Comparison of ENCODE assay signal across 8 cellular contexts in genomic region chr2:216499641-216500218, GRCh38. TPM values are rescaled to one million over a fixed set of nuclear protein-coding genes. Genes with fewer than 3 reads are reported as not detected.
DNase-seq lines count a peak whose midpoint lies in the region; ATAC-seq and TF ChIP-seq lines count a peak whose summit lies in the region.
"Had no signal": no experiment of that assay in that cellular context is flagged by ENCODE, and none has a peak within 500 bp of the region (broad histone marks: within the 10 kb centered on the region; RNA-seq: fewer than 3 reads in every experiment).

No MANE protein-coding gene starts in this region.

- TF ChIP-seq CTCF in HFFc6 (IDR thresholded peaks at IDR 0.05) (no peak), WI38 (IDR thresholded peaks at IDR 0.05; ENCODE audit: low read depth, low read length) (no peak), glutamatergic neuron (IDR thresholded peaks at IDR 0.05; ENCODE audit: partially characterized antibody, unreplicated experiment) (no peak)

- H3K4me3 Mint-ChIP-seq in HFFc6, result peak overlapping the region; percentile 99
- H3K4me3 Mint-ChIP-seq in glutamatergic neuron (ENCODE audit: unreplicated experiment), result peak overlapping the region; percentile 90

- peaks cover 56% of the 10 kb centered on the region for H3K36me3 Mint-ChIP-seq in HFFc6 (ENCODE audit: low read depth)
- peaks cover 6% of the 10 kb centered on the region for H3K36me3 Mint-ChIP-seq in glutamatergic neuron (ENCODE audit: unreplicated experiment)

- no peaks in the 10 kb centered on the region for H3K9me3 Mint-ChIP-seq in HFFc6
- peaks cover 7% of the 10 kb centered on the region for H3K9me3 Mint-ChIP-seq in glutamatergic neuron (ENCODE audit: unreplicated experiment)

- H3K4me1 Mint-ChIP-seq in HFFc6 (ENCODE audit: low read depth) (peaks cover 84% of the 10 kb centered on the region), glutamatergic neuron (ENCODE audit: low read depth, unreplicated experiment) (peaks cover 17% of the 10 kb centered on the region)

- H3K27ac Mint-ChIP-seq in HFFc6 (peak overlapping the region; percentile 97), glutamatergic neuron (ENCODE audit: unreplicated experiment) (peak overlapping the region; percentile 86)

- ATAC-seq in HG03469 (IDR thresholded peaks at IDR 0.05; ENCODE audit: unreplicated experiment) (no peak), HG02798 (IDR thresholded peaks at IDR 0.05; ENCODE audit: poor library complexity, unreplicated experiment) (no peak)

- DNase-seq in HFFc6 (no peak), glutamatergic neuron (no peak), NCI-H345 treated with DMSO at 0.1 percent for 48 hours (lab: John Stamatoyannopoulos, UW; ENCODE audit: unreplicated experiment) (no peak)
- DNase-seq in stimulated activated CD8-positive, alpha-beta memory T cell treated with anti-CD3 and anti-CD28 coated beads, Interleukin-15, amount 100 ng/mL, for 24 hours (ENCODE audit: low read depth), result peak; percentile 18
- DNase-seq: NCI-H1417 treated with DMSO at 0.1 percent for 48 hours had no signal

- peak overlapping the region; percentile 94 for H3K4me3 ChIP-seq in WI38 (ENCODE audit: low read depth, low read length)

- H3K27me3 Mint-ChIP-seq in HFFc6 (ENCODE audit: insufficient read depth), result peaks cover 4% of the 10 kb centered on the region; the same call in 1 of the 2 replicates
- H3K27me3 Mint-ChIP-seq in glutamatergic neuron (ENCODE audit: unreplicated experiment), result no peaks in the 10 kb centered on the region

RNA-seq across cellular contexts. Expression of gene RPL37A, which starts 1.1 kb away (rescaled TPM):
- 1,000 to 10,000 TPM; 1,992 to 3,122 (median 2,808) TPM for total RNA-seq in HFFc6 (2021; fragmentation: NEBNext Ultra II Directional; extraction: Animal tissue kit (Norgen Biotek cat#: 25700))
- total RNA-seq in glutamatergic neuron (ENCODE audit: unreplicated experiment), result 1,757 TPM
